In genomic region chr17:33895491-33895890, GRCh38 we compare ENCODE assay signal across 22 cellular contexts.
DNase-seq lines count a peak whose midpoint lies in the region; ATAC-seq lines count a peak whose summit lies in the region.
"Had no signal": no experiment of that assay in that cellular context is flagged by ENCODE, and none has a peak within 500 bp of the region (broad histone marks: within the 10 kb centered on the region; RNA-seq: fewer than 3 reads in every experiment).

No MANE protein-coding gene starts in this region.

- H3K9me3 Mint-ChIP-seq in activated CD4-positive, alpha-beta memory T cell treated with anti-CD3 and anti-CD28 coated beads, Interleukin-2, amount 10 ng/mL, durations not matched to agents 7 days and 5 days = no peaks in the 10 kb centered on the region
- no peaks in the 10 kb centered on the region for H3K9me3 Mint-ChIP-seq in naive thymus-derived CD8-positive, alpha-beta T cell
- H3K9me3 Mint-ChIP-seq: CD4-positive, alpha-beta memory T cell; CD8-positive, alpha-beta memory T cell had no signal

- CTCF ChIA-PET in activated CD4-positive, alpha-beta memory T cell treated with anti-CD3 and anti-CD28 coated beads, Interleukin-2, amount 10 ng/mL, durations not matched to agents 7 days and 5 days (lab: Charles Lee) = no interaction called here

- peaks cover 3% of the 10 kb centered on the region for H3K27me3 Mint-ChIP-seq in activated CD4-positive, alpha-beta memory T cell treated with anti-CD3 and anti-CD28 coated beads, Interleukin-2, amount 10 ng/mL, durations not matched to agents 7 days and 5 days
- peaks cover 7 to 13% (median 9%) of the 10 kb centered on the region in 5 donors for H3K27me3 Mint-ChIP-seq in naive thymus-derived CD8-positive, alpha-beta T cell

- POLR2A ChIA-PET in activated CD4-positive, alpha-beta memory T cell treated with anti-CD3 and anti-CD28 coated beads, Interleukin-2, amount 10 ng/mL, durations not matched to agents 7 days and 5 days (lab: Charles Lee) = no interaction called here
- POLR2A ChIA-PET in naive thymus-derived CD8-positive, alpha-beta T cell (lab: Charles Lee) = no interaction called here

- H3K4me1 Mint-ChIP-seq in activated CD4-positive, alpha-beta memory T cell treated with anti-CD3 and anti-CD28 coated beads, Interleukin-2, amount 10 ng/mL, durations not matched to agents 7 days and 5 days = no peaks in the 10 kb centered on the region
- no peaks in the 10 kb centered on the region for H3K4me1 Mint-ChIP-seq in naive thymus-derived CD8-positive, alpha-beta T cell
- H3K4me1 Mint-ChIP-seq: CD14-positive monocyte; CD4-positive, alpha-beta memory T cell; CD4-positive, CD25-positive, alpha-beta regulatory T cell; CD8-positive, alpha-beta memory T cell had no signal

- no peak for ATAC-seq in HG02571 (IDR thresholded peaks at IDR 0.05; ENCODE audit: unreplicated experiment)
- no peak for ATAC-seq in naive thymus-derived CD8-positive, alpha-beta T cell

- intact Hi-C loops in head of caudate nucleus (cut with DNase I) = no loop called here

- no peak overlapping the region for H3K4me3 Mint-ChIP-seq in activated CD4-positive, alpha-beta memory T cell treated with anti-CD3 and anti-CD28 coated beads, Interleukin-2, amount 10 ng/mL, durations not matched to agents 7 days and 5 days
- H3K4me3 Mint-ChIP-seq in naive thymus-derived CD8-positive, alpha-beta T cell = no peak overlapping the region
- H3K4me3 Mint-ChIP-seq: CD14-positive monocyte; CD4-positive, alpha-beta memory T cell; CD4-positive, CD25-positive, alpha-beta regulatory T cell; CD8-positive, alpha-beta memory T cell had no signal

- no peaks in the 10 kb centered on the region for H3K36me3 Mint-ChIP-seq in activated CD4-positive, alpha-beta memory T cell treated with anti-CD3 and anti-CD28 coated beads, Interleukin-2, amount 10 ng/mL, durations not matched to agents 7 days and 5 days (ENCODE audit: low read depth)
- no peaks in the 10 kb centered on the region for H3K36me3 Mint-ChIP-seq in naive thymus-derived CD8-positive, alpha-beta T cell
- H3K36me3 Mint-ChIP-seq: CD14-positive monocyte; CD4-positive, alpha-beta memory T cell; CD4-positive, CD25-positive, alpha-beta regulatory T cell; CD8-positive, alpha-beta memory T cell had no signal

- no peak overlapping the region for H3K27ac Mint-ChIP-seq in activated CD4-positive, alpha-beta memory T cell treated with anti-CD3 and anti-CD28 coated beads, Interleukin-2, amount 10 ng/mL, durations not matched to agents 7 days and 5 days
- H3K27ac Mint-ChIP-seq in naive thymus-derived CD8-positive, alpha-beta T cell = no peak overlapping the region
- H3K27ac Mint-ChIP-seq: CD14-positive monocyte; CD4-positive, alpha-beta memory T cell; CD4-positive, CD25-positive, alpha-beta regulatory T cell; CD8-positive, alpha-beta memory T cell had no signal

- DNase-seq in DMS79 treated with DMSO at 0.1 percent for 48 hours (lab: John Stamatoyannopoulos, UW) = peak; percentile 78
- peak; percentile 21 for DNase-seq in NCI-H69 (lab: John Stamatoyannopoulos, UW)
- peak; percentile 67 for DNase-seq in cerebellum (ENCODE audit: low spot score)
- peak; percentile 2 for DNase-seq in pons (ENCODE audit: low spot score)
- no peak for DNase-seq in head of caudate nucleus
- DNase-seq in activated CD4-positive, alpha-beta memory T cell treated with anti-CD3 and anti-CD28 coated beads, Interleukin-2, amount 10 ng/mL, durations not matched to agents 7 days and 5 days = no peak
- no peak for DNase-seq in naive thymus-derived CD8-positive, alpha-beta T cell
- DNase-seq: 8988T; ACHN; BE2C; CD4-positive, alpha-beta memory T cell; CD4-positive, CD25-positive, alpha-beta regulatory T cell; CD8-positive, alpha-beta memory T cell; COR-L47; DMS 273 treated with DMSO at 0.1 percent for 48 hours; DMS153; DMS53; DND-41; EL; GF-D8 had no signal

Comparison
In these comparisons a context has a peak if more than half of its experiments do, and no peak if none do; other contexts are left out.
1. DNase-seq: peak in DMS79 treated with DMSO at 0.1 percent for 48 hours (single experiment), NCI-H69 (single experiment), cerebellum (single experiment) and pons (single experiment); none in head of caudate nucleus (0 of 42), activated CD4-positive, alpha-beta memory T cell treated with anti-CD3 and anti-CD28 coated beads, Interleukin-2, amount 10 ng/mL, durations not matched to agents 7 days and 5 days (single experiment) and naive thymus-derived CD8-positive, alpha-beta T cell (0 of 10).